Comparison of ENCODE assay signal across 18 cellular contexts in the genomic region with DNA sequence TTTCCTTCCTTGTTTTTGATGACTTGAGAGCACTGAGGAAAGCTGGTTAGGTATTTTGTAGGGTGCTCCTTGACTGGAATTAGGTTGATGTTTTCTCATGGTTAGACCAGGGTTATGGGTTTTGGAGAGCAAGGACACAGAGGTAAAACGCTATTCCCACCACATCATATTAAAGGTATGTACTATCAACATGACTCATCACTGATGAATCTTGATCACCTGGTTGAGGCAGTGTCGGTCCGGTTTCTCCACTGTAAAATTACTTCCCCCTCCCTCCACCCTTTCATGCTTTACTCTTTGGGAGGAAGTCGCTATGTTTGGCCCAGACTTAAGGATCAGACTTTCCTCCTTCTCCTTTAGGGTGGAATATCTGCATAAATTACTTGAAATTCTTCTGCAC.
DNase-seq lines count a peak whose midpoint lies in the region; ATAC-seq and TF ChIP-seq lines count a peak whose summit lies in the region.
"Had no signal": no experiment of that assay in that cellular context is flagged by ENCODE, and none has a peak within 500 bp of the region (broad histone marks: within the 10 kb centered on the region; RNA-seq: fewer than 3 reads in every experiment).

No MANE protein-coding gene starts in this region.

- H3K27me3 ChIP-seq in foreskin keratinocyte, result no peaks in the 10 kb centered on the region

- peak; percentile 99 for ATAC-seq in foreskin keratinocyte
- ATAC-seq in GM18505 (IDR thresholded peaks at IDR 0.05; ENCODE audit: unreplicated experiment), result no peak
- no peak for ATAC-seq in GM21381 (IDR thresholded peaks at IDR 0.05; ENCODE audit: unreplicated experiment)
- ATAC-seq: activated naive CD8-positive, alpha-beta T cell treated with anti-CD3 and anti-CD28 coated beads, Interleukin-2, amount 50 U/mL, for 24 hours; left cardiac atrium; Right ventricle myocardium inferior; sciatic nerve had no signal

- H3K4me1 ChIP-seq in foreskin keratinocyte, result peaks cover 22% of the 10 kb centered on the region

- no peak for TF ChIP-seq POLR2A in GM18505 (IDR thresholded peaks at IDR 0.05; ENCODE audit: borderline replicate concordance, extremely low read depth, insufficient read depth, insufficient read length)

- TF ChIP-seq CTCF in foreskin keratinocyte (conservative IDR thresholded peaks at IDR 0.05), result no peak

- DNase-seq in DMS53 treated with DMSO at 0.1 percent for 48 hours (lab: John Stamatoyannopoulos, UW; ENCODE audit: unreplicated experiment) (peak; percentile 35), RKO (ENCODE audit: low spot score) (peak; percentile 4), foreskin keratinocyte (peak; percentile 90 to 97), renal cortical epithelial cell (ENCODE audit: low read depth) (peak; percentile 86), SKM-1 (lab: John Stamatoyannopoulos, UW; ENCODE audit: unreplicated experiment) (no peak), cerebellum (ENCODE audit: low spot score) (no peak)
- DNase-seq: activated CD8-positive, alpha-beta memory T cell treated with anti-CD3 and anti-CD28 coated beads for 24 hours; activated naive CD8-positive, alpha-beta T cell treated with anti-CD3 and anti-CD28 coated beads, Interleukin-2, amount 50 U/mL, for 24 hours; AML-193; left cardiac atrium; NCI-H2227 treated with DMSO at 0.1 percent for 48 hours; NK-92 treated with Interleukin-12 subunit alpha and Interleukin-12 subunit beta, amount 100 ng/mL, for 24 hours; occipital lobe; stimulated activated CD4-positive, alpha-beta T cell treated with anti-CD3 and anti-CD28 coated beads, Interleukin-1b, Interleukin-23, amount 100 ng/mL, for 48 hours had no signal

- peak overlapping the region; percentile 84 for H3K27ac ChIP-seq in foreskin keratinocyte

Comparison
In these comparisons a context has a peak if more than half of its experiments do, and no peak if none do; other contexts are left out.
1. DNase-seq: peak in DMS53 treated with DMSO at 0.1 percent for 48 hours (single experiment), RKO (single experiment), foreskin keratinocyte (2 of 2) and renal cortical epithelial cell (single experiment); none in SKM-1 (single experiment) and cerebellum (single experiment).